ENCODE assay signal across 9 cellular contexts in genomic region chr16:11675561-11676511, GRCh38. TPM values are rescaled to one million over a fixed set of nuclear protein-coding genes. Genes with fewer than 3 reads are reported as not detected.
A peak's percentile ranks its signal among the peaks of the same experiment; 100 is the strongest.
DNase-seq lines count a peak whose midpoint lies in the region; ATAC-seq and TF ChIP-seq lines count a peak whose summit lies in the region.
"Had no signal": no experiment of that assay in that cellular context is flagged by ENCODE, and none has a peak within 500 bp of the region (broad histone marks: within the 10 kb centered on the region; RNA-seq: fewer than 3 reads in every experiment).

No MANE protein-coding gene starts in this region.

- no peaks in the 10 kb centered on the region for H3K27me3 Mint-ChIP-seq in activated CD4-positive, alpha-beta T cell treated with anti-CD3 and anti-CD28 coated beads, Interleukin-2, amount 10 ng/mL, durations not matched to agents 24 days and 14 days

- H3K27ac ChIP-seq in SJCRH30 (peak overlapping the region; percentile 34), heart left ventricle (peak overlapping the region in 9 of 12 donors; percentile 3 to 76 (median 39))

- H3K9me3 ChIP-seq in SJCRH30 (replicated peaks) (no peaks in the 10 kb centered on the region), heart left ventricle (no peaks in the 10 kb centered on the region)

- 67 to 85% (median 75%) methylated on average over 22 to 42 of the region's 42 CpGs for WGBS in heart left ventricle, 4 donors

- intact Hi-C loops in activated CD4-positive, alpha-beta T cell treated with anti-CD3 and anti-CD28 coated beads, Interleukin-2, amount 10 ng/mL, durations not matched to agents 24 days and 14 days (cut with micrococcal nuclease), result no loop called here
- intact Hi-C loops in heart left ventricle (cut with DNase I), result loop anchor here in 2 of 10 donors (2.0 to 5.0 kb wide), 2 partner anchors 36 to 37 kb away; no protein-coding TSS in a partner anchor

- TF ChIP-seq CTCF in heart left ventricle (IDR thresholded peaks at IDR 0.05), result no peak

- no peak overlapping the region for H3K4me3 Mint-ChIP-seq in activated CD4-positive, alpha-beta T cell treated with anti-CD3 and anti-CD28 coated beads, Interleukin-2, amount 10 ng/mL, durations not matched to agents 24 days and 14 days

- no peak for TF ChIP-seq POLR2A in heart left ventricle (IDR thresholded peaks at IDR 0.05)

- H3K4me1 ChIP-seq in SJCRH30 (peaks cover 30% of the 10 kb centered on the region), heart left ventricle (peaks cover 14 to 97% (median 69%) of the 10 kb centered on the region in 12 donors)

- H3K4me1 Mint-ChIP-seq in activated CD4-positive, alpha-beta T cell treated with anti-CD3 and anti-CD28 coated beads, Interleukin-2, amount 10 ng/mL, durations not matched to agents 24 days and 14 days, result peaks cover 49% of the 10 kb centered on the region

- H3K9me3 Mint-ChIP-seq in activated CD4-positive, alpha-beta T cell treated with anti-CD3 and anti-CD28 coated beads, Interleukin-2, amount 10 ng/mL, durations not matched to agents 24 days and 14 days, result no peaks in the 10 kb centered on the region

- H3K4me3 ChIP-seq in SJCRH30 (no peak overlapping the region), heart left ventricle (no peak overlapping the region)

- DNase-seq in activated CD4-positive, alpha-beta T cell treated with anti-CD3 and anti-CD28 coated beads, Interleukin-2, amount 50 U/mL, for 4 hours, result peak; percentile 28 to 36
- DNase-seq in activated CD4-positive, alpha-beta T cell treated with anti-CD3 and anti-CD28 coated beads, Interleukin-2, amount 10 ng/mL, durations not matched to agents 24 days and 14 days, result no peak
- DNase-seq in SJCRH30 (peak; percentile 62 to 64), heart left ventricle (peak in 3 of 5 donors; percentile 47 to 85 (median 75)), DMS153 (lab: John Stamatoyannopoulos, UW) (no peak)
- DNase-seq in stimulated activated CD4-positive, alpha-beta T cell treated with anti-CD3 and anti-CD28 coated beads, Interleukin-4, amount 100 ng/mL, for 1 hour, result peak; percentile 53
- DNase-seq: Kasumi-1 had no signal

- ATAC-seq in heart left ventricle (peak; percentile 12 to 61 (median 36)), HG02759 (IDR thresholded peaks at IDR 0.05; ENCODE audit: unreplicated experiment) (no peak), HG03135 (IDR thresholded peaks at IDR 0.05; ENCODE audit: unreplicated experiment) (no peak)

- H3K36me3 Mint-ChIP-seq in activated CD4-positive, alpha-beta T cell treated with anti-CD3 and anti-CD28 coated beads, Interleukin-2, amount 10 ng/mL, durations not matched to agents 24 days and 14 days (ENCODE audit: low read depth), result peaks cover 31% of the 10 kb centered on the region

- H3K27ac Mint-ChIP-seq in activated CD4-positive, alpha-beta T cell treated with anti-CD3 and anti-CD28 coated beads, Interleukin-2, amount 10 ng/mL, durations not matched to agents 24 days and 14 days, result no peak overlapping the region

- H3K36me3 ChIP-seq in SJCRH30 (peaks cover 34% of the 10 kb centered on the region), heart left ventricle (peaks cover 0 to 53% (median 49%) of the 10 kb centered on the region in 9 donors)

- no peaks in the 10 kb centered on the region for H3K27me3 ChIP-seq in SJCRH30
- no peaks in the 10 kb centered on the region for H3K27me3 ChIP-seq in heart left ventricle

RNA-seq across cellular contexts. Expression of gene SNN, which starts 7.6 kb away (rescaled TPM):
- total RNA-seq in activated CD4-positive, alpha-beta T cell treated with anti-CD3 and anti-CD28 coated beads, Interleukin-2, amount 10 ng/mL, durations not matched to agents 24 days and 14 days, result 8.3 and 9.1 TPM in 2 replicates
- total RNA-seq in SJCRH30 (2014; rRNA removed; shearing (Covaris generic)), result 11.7 and 12.0 TPM in 2 replicates
- 10 to 100 TPM; 17.0 to 60.0 (median 36.4) TPM for total RNA-seq in heart left ventricle
- polyA plus RNA-seq in heart left ventricle, result 10 to 100 TPM; 12.5 to 38.4 TPM

Comparison
In these comparisons a context has a peak if more than half of its experiments do, and no peak if none do; other contexts are left out.
1. DNase-seq: peak in activated CD4-positive, alpha-beta T cell treated with anti-CD3 and anti-CD28 coated beads, Interleukin-2, amount 50 U/mL, for 4 hours (2 of 2), SJCRH30 (2 of 2), heart left ventricle (3 of 5) and stimulated activated CD4-positive, alpha-beta T cell treated with anti-CD3 and anti-CD28 coated beads, Interleukin-4, amount 100 ng/mL, for 1 hour (single experiment); none in activated CD4-positive, alpha-beta T cell treated with anti-CD3 and anti-CD28 coated beads, Interleukin-2, amount 10 ng/mL, durations not matched to agents 24 days and 14 days (single experiment) and DMS153 (single experiment).
2. ATAC-seq: peak in heart left ventricle (4 of 4); none in HG02759 (single experiment) and HG03135 (single experiment).